In genomic region chr20:54103762-54104600, GRCh38 we compare ENCODE assay signal across 1 cellular context.
TF ChIP-seq lines count a peak whose summit lies in the region.

No MANE protein-coding gene starts in this region.

TF ChIP-seq in HepG2, 621 proteins besides CTCF, POLR2A, EP300 and RAD21 (continued from another document and continues in another):
- TF ChIP-seq, protein P1, sequence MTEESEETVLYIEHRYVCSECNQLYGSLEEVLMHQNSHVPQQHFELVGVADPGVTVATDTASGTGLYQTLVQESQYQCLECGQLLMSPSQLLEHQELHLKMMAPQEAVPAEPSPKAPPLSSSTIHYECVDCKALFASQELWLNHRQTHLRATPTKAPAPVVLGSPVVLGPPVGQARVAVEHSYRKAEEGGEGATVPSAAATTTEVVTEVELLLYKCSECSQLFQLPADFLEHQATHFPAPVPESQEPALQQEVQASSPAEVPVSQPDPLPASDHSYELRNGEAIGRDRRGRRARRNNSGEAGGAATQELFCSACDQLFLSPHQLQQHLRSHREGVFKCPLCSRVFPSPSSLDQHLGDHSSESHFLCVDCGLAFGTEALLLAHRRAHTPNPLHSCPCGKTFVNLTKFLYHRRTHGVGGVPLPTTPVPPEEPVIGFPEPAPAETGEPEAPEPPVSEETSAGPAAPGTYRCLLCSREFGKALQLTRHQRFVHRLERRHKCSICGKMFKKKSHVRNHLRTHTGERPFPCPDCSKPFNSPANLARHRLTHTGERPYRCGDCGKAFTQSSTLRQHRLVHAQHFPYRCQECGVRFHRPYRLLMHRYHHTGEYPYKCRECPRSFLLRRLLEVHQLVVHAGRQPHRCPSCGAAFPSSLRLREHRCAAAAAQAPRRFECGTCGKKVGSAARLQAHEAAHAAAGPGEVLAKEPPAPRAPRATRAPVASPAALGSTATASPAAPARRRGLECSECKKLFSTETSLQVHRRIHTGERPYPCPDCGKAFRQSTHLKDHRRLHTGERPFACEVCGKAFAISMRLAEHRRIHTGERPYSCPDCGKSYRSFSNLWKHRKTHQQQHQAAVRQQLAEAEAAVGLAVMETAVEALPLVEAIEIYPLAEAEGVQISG (CRISPR knock-in tag; IDR thresholded peaks at IDR 0.05), result peak; percentile 93
- peak; percentile 33; the same call in 1 of the 2 replicates for TF ChIP-seq ZBTB2 (CRISPR knock-in tag; IDR thresholded peaks at IDR 0.05; ENCODE audit: low read depth)
- TF ChIP-seq ZNF589 (CRISPR knock-in tag; conservative IDR thresholded peaks at IDR 0.05), result 0 out of 2 replicates have a peak, but pooled peaks have one; percentile 46
- TF ChIP-seq, protein P2, sequence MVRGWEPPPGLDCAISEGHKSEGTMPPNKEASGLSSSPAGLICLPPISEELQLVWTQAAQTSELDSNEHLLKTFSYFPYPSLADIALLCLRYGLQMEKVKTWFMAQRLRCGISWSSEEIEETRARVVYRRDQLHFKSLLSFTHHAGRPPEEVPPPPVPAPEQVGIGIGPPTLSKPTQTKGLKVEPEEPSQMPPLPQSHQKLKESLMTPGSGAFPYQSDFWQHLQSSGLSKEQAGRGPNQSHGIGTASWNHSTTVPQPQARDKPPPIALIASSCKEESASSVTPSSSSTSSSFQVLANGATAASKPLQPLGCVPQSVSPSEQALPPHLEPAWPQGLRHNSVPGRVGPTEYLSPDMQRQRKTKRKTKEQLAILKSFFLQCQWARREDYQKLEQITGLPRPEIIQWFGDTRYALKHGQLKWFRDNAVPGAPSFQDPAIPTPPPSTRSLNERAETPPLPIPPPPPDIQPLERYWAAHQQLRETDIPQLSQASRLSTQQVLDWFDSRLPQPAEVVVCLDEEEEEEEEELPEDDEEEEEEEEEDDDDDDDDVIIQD (CRISPR knock-in tag; IDR thresholded peaks at IDR 0.05; ENCODE audit: low read depth), result peak; percentile 98
- TF ChIP-seq ZNF124 (CRISPR knock-in tag; IDR thresholded peaks at IDR 0.05), result peak; percentile 99
- no peak for TF ChIP-seq ZNF136 (CRISPR knock-in tag; IDR thresholded peaks at IDR 0.05; ENCODE audit: low read depth)
- no peak; the same call in 1 of the 2 replicates for TF ChIP-seq ZNF770 (CRISPR knock-in tag; IDR thresholded peaks at IDR 0.05)
- peak; percentile 94 for TF ChIP-seq FOXP1 (IDR thresholded peaks at IDR 0.05)
- TF ChIP-seq FOXP1 (CRISPR knock-in tag; IDR thresholded peaks at IDR 0.05), result peak; percentile 99
- TF ChIP-seq BORCS8-MEF2B (CRISPR knock-in tag; IDR thresholded peaks at IDR 0.05), result peak; percentile 94
- peak; percentile 99 for TF ChIP-seq ERF (CRISPR knock-in tag; IDR thresholded peaks at IDR 0.05)
- TF ChIP-seq ZNF17 (CRISPR knock-in tag; IDR thresholded peaks at IDR 0.05), result no peak
- peak; percentile 91 for TF ChIP-seq KAT8 (CRISPR knock-in tag; IDR thresholded peaks at IDR 0.05)
- TF ChIP-seq ZFP91 (CRISPR knock-in tag; IDR thresholded peaks at IDR 0.05; ENCODE audit: borderline replicate concordance), result no peak; the same call in 1 of the 2 replicates
- TF ChIP-seq ZEB1 (IDR thresholded peaks at IDR 0.05; ENCODE audit: insufficient replicate concordance, low read depth), result peak; percentile 91
- peak; percentile 94 for TF ChIP-seq ZFP1 (CRISPR knock-in tag; IDR thresholded peaks at IDR 0.05)
- TF ChIP-seq RCOR2 (CRISPR knock-in tag; IDR thresholded peaks at IDR 0.05), result peak; percentile 98
- TF ChIP-seq, protein P3, sequence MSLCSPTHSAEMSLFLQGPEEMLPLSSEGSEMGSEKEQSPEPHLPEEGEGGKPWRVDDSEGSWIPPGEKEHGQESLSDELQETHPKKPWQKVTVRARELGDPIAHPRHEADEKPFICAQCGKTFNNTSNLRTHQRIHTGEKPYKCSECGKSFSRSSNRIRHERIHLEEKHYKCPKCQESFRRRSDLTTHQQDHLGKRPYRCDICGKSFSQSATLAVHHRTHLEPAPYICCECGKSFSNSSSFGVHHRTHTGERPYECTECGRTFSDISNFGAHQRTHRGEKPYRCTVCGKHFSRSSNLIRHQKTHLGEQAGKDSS (CRISPR knock-in tag; IDR thresholded peaks at IDR 0.05; ENCODE audit: borderline replicate concordance, low read depth), result peak; percentile 86; the same call in 1 of the 2 replicates
- peak; percentile 91; the same call in 2 of the 3 replicates for TF ChIP-seq MXI1 (IDR thresholded peaks at IDR 0.05; ENCODE audit: borderline replicate concordance, low read depth, low read length)
- TF ChIP-seq GFI1 (CRISPR knock-in tag; IDR thresholded peaks at IDR 0.05; ENCODE audit: borderline replicate concordance), result peak; percentile 95
- peak; percentile 90 for TF ChIP-seq HHEX (CRISPR knock-in tag; IDR thresholded peaks at IDR 0.05)
- TF ChIP-seq, protein P4, sequence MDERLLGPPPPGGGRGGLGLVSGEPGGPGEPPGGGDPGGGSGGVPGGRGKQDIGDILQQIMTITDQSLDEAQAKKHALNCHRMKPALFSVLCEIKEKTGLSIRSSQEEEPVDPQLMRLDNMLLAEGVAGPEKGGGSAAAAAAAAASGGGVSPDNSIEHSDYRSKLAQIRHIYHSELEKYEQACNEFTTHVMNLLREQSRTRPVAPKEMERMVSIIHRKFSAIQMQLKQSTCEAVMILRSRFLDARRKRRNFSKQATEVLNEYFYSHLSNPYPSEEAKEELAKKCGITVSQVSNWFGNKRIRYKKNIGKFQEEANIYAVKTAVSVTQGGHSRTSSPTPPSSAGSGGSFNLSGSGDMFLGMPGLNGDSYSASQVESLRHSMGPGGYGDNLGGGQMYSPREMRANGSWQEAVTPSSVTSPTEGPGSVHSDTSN (CRISPR knock-in tag; IDR thresholded peaks at IDR 0.05), result peak; percentile 69
- no peak; the same call in 1 of the 2 replicates for TF ChIP-seq KDM5B (CRISPR knock-in tag; IDR thresholded peaks at IDR 0.05; ENCODE audit: borderline replicate concordance)
- peak; percentile 96 for TF ChIP-seq MED13 (CRISPR knock-in tag; IDR thresholded peaks at IDR 0.05)
- TF ChIP-seq, protein P5, sequence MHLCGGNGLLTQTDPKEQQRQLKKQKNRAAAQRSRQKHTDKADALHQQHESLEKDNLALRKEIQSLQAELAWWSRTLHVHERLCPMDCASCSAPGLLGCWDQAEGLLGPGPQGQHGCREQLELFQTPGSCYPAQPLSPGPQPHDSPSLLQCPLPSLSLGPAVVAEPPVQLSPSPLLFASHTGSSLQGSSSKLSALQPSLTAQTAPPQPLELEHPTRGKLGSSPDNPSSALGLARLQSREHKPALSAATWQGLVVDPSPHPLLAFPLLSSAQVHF (CRISPR knock-in tag; IDR thresholded peaks at IDR 0.05), result 0 out of 2 replicates have a peak, but pooled peaks have one; percentile 66
- TF ChIP-seq ZNF749 (CRISPR knock-in tag; IDR thresholded peaks at IDR 0.05; ENCODE audit: borderline replicate concordance), result peak; percentile 39; the same call in 1 of the 2 replicates
- TF ChIP-seq THAP7 (CRISPR knock-in tag; IDR thresholded peaks at IDR 0.05), result peak; percentile 62; the same call in 1 of the 2 replicates
- TF ChIP-seq GATAD2A (CRISPR knock-in tag; IDR thresholded peaks at IDR 0.05), result peak; percentile 100
- no peak for TF ChIP-seq MAFG (CRISPR knock-in tag; IDR thresholded peaks at IDR 0.05)
- no peak for TF ChIP-seq SAFB2 (CRISPR knock-in tag; IDR thresholded peaks at IDR 0.05; ENCODE audit: borderline replicate concordance, low read depth)
- TF ChIP-seq KAT7 (CRISPR knock-in tag; IDR thresholded peaks at IDR 0.05; ENCODE audit: borderline replicate concordance), result no peak
- TF ChIP-seq, protein P6, sequence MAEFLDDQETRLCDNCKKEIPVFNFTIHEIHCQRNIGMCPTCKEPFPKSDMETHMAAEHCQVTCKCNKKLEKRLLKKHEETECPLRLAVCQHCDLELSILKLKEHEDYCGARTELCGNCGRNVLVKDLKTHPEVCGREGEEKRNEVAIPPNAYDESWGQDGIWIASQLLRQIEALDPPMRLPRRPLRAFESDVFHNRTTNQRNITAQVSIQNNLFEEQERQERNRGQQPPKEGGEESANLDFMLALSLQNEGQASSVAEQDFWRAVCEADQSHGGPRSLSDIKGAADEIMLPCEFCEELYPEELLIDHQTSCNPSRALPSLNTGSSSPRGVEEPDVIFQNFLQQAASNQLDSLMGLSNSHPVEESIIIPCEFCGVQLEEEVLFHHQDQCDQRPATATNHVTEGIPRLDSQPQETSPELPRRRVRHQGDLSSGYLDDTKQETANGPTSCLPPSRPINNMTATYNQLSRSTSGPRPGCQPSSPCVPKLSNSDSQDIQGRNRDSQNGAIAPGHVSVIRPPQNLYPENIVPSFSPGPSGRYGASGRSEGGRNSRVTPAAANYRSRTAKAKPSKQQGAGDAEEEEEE (CRISPR knock-in tag; IDR thresholded peaks at IDR 0.05; ENCODE audit: borderline replicate concordance), result no peak
- TF ChIP-seq, protein P7, sequence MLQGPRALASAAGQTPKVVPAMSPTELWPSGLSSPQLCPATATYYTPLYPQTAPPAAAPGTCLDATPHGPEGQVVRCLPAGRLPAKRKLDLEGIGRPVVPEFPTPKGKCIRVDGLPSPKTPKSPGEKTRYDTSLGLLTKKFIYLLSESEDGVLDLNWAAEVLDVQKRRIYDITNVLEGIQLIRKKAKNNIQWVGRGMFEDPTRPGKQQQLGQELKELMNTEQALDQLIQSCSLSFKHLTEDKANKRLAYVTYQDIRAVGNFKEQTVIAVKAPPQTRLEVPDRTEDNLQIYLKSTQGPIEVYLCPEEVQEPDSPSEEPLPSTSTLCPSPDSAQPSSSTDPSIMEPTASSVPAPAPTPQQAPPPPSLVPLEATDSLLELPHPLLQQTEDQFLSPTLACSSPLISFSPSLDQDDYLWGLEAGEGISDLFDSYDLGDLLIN (CRISPR knock-in tag; IDR thresholded peaks at IDR 0.05; ENCODE audit: borderline replicate concordance), result peak; percentile 60; the same call in 1 of the 2 replicates
- TF ChIP-seq, protein P8, sequence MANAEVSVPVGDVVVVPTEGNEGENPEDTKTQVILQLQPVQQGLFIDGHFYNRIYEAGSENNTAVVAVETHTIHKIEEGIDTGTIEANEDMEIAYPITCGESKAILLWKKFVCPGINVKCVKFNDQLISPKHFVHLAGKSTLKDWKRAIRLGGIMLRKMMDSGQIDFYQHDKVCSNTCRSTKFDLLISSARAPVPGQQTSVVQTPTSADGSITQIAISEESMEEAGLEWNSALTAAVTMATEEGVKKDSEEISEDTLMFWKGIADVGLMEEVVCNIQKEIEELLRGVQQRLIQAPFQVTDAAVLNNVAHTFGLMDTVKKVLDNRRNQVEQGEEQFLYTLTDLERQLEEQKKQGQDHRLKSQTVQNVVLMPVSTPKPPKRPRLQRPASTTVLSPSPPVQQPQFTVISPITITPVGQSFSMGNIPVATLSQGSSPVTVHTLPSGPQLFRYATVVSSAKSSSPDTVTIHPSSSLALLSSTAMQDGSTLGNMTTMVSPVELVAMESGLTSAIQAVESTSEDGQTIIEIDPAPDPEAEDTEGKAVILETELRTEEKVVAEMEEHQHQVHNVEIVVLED (CRISPR knock-in tag; IDR thresholded peaks at IDR 0.05; ENCODE audit: borderline replicate concordance), result peak; percentile 59; the same call in 1 of the 2 replicates
